10 cellular contexts compared by ENCODE assay signal in the genomic region with DNA sequence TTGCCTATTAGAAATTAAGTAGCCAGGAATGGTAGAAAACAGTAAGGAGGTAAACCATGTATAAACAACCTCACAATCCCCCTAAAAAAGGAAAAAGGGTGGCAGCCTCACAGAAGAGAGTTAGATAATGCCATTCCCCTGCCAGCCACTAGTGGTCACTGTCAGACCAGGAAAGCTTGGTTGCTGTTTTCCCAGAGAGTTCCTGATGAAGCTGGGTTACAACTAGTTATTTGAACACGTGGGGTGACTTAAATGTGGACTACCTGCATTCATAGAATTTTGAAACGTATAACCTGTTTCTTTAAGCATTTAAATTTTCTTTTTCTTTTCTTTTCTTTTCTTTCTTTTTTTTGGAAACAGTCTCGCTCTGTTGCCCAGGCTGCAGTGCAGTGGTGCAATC. TPM values are rescaled to one million over a fixed set of nuclear protein-coding genes. Genes with fewer than 3 reads are reported as not detected.
A peak's percentile ranks its signal among the peaks of the same experiment; 100 is the strongest.
DNase-seq lines count a peak whose midpoint lies in the region; ATAC-seq and TF ChIP-seq lines count a peak whose summit lies in the region.
"Had no signal": no experiment of that assay in that cellular context is flagged by ENCODE, and none has a peak within 500 bp of the region (broad histone marks: within the 10 kb centered on the region; RNA-seq: fewer than 3 reads in every experiment).

No MANE protein-coding gene starts in this region.

- H3K4me3 ChIP-seq in heart left ventricle (no peak overlapping the region), right atrium auricular region (no peak overlapping the region), PC-3 (ENCODE audit: low read length) (no peak overlapping the region), fibroblast of villous mesenchyme (ENCODE audit: low read depth, low read length) (no peak overlapping the region), upper lobe of right lung (no peak overlapping the region)

- H3K79me2 ChIP-seq in PC-3 (ENCODE audit: low read length): peaks cover 64% of the 10 kb centered on the region

- CTCF ChIA-PET in PC-3 (lab: Charles Lee): interaction anchor here (0.6 to 1.0 kb wide), 2 partner anchors 19 to 59 kb away, joined by 3 to 5 read pairs; no protein-coding TSS in a partner anchor

- ATAC-seq in heart left ventricle (no peak), PC-3 (no peak), upper lobe of right lung (no peak), HG02884 (IDR thresholded peaks at IDR 0.05; ENCODE audit: unreplicated experiment) (no peak), GM21360 (IDR thresholded peaks at IDR 0.05; ENCODE audit: unreplicated experiment) (no peak)
- ATAC-seq: left colon had no signal

- DNase-seq in heart left ventricle (no peak), right atrium auricular region (ENCODE audit: low spot score) (no peak), PC-3 (no peak), fibroblast of villous mesenchyme (ENCODE audit: low read depth) (no peak), upper lobe of right lung (no peak), NCI-H2029 (lab: John Stamatoyannopoulos, UW) (no peak)
- DNase-seq: activated naive CD8-positive, alpha-beta T cell treated with anti-CD3 and anti-CD28 coated beads, Interleukin-2, amount 10 ng/mL, durations not matched to agents 7 days and 5 days; left colon had no signal

- no peak for TF ChIP-seq POLR2A in heart left ventricle (IDR thresholded peaks at IDR 0.05)

- H3K4me1 ChIP-seq in heart left ventricle (peaks cover 5 to 36% (median 12%) of the 10 kb centered on the region in 12 donors), right atrium auricular region (peaks cover 0 to 29% of the 10 kb centered on the region in 2 donors), PC-3 (ENCODE audit: insufficient read depth, low read length) (peaks cover 20% of the 10 kb centered on the region), upper lobe of right lung (peaks cover 12% of the 10 kb centered on the region)

- no peaks in the 10 kb centered on the region for H3F3A ChIP-seq in PC-3 (ENCODE audit: low read length, unreplicated experiment)

- H3K27me3 ChIP-seq in heart left ventricle (peaks cover 0 to 17% (median 0%) of the 10 kb centered on the region in 9 donors), right atrium auricular region (no peaks in the 10 kb centered on the region), PC-3 (ENCODE audit: low read length) (no peaks in the 10 kb centered on the region), upper lobe of right lung (peaks cover 5% of the 10 kb centered on the region)

- intact Hi-C loops in heart left ventricle (cut with DNase I): no loop called here
- intact Hi-C loops in PC-3 (cut with micrococcal nuclease): no loop called here
- intact Hi-C loops in upper lobe of right lung (cut with DNase I): no loop called here

- H3K27ac ChIP-seq in heart left ventricle (no peak overlapping the region), right atrium auricular region (no peak overlapping the region), PC-3 (ENCODE audit: low read length) (no peak overlapping the region), upper lobe of right lung (no peak overlapping the region)

- TF ChIP-seq CTCF in heart left ventricle (IDR thresholded peaks at IDR 0.05): peak; percentile 40 to 64 (median 54)
- peak in 1 of 2 donors; percentile 65 for TF ChIP-seq CTCF in right atrium auricular region (IDR thresholded peaks at IDR 0.05)
- TF ChIP-seq CTCF in PC-3 (conservative IDR thresholded peaks at IDR 0.05; ENCODE audit: low read depth, low read length): peak; percentile 93
- TF ChIP-seq CTCF in fibroblast of villous mesenchyme (IDR thresholded peaks at IDR 0.05; ENCODE audit: insufficient read depth, low read depth, low read length): peak; percentile 63
- TF ChIP-seq CTCF in upper lobe of right lung (IDR thresholded peaks at IDR 0.05): peak; percentile 72

- H4K20me1 ChIP-seq in PC-3 (ENCODE audit: low read length): peaks cover 38% of the 10 kb centered on the region

- no peak overlapping the region for H2AFZ ChIP-seq in PC-3 (ENCODE audit: low read length)

- no TSS peak for BruUV-seq in PC-3 (replicated peaks; lab: Mats Ljungman, UMichigan)

- POLR2A ChIA-PET in PC-3 (lab: Charles Lee; ENCODE audit: unreplicated experiment): no interaction called here

- peaks cover 0 to 16% (median 6%) of the 10 kb centered on the region in 12 donors for H3K9me3 ChIP-seq in heart left ventricle
- H3K9me3 ChIP-seq in right atrium auricular region: peaks cover 0 to 9% of the 10 kb centered on the region in 2 donors
- H3K9me3 ChIP-seq in PC-3 (ENCODE audit: low read length): 0 out of 2 replicates have a peak, but pooled peaks cover 6% of the 10 kb centered on the region
- no peaks in the 10 kb centered on the region for H3K9me3 ChIP-seq in upper lobe of right lung

- peaks cover 0 to 22% (median 14%) of the 10 kb centered on the region in 9 donors for H3K36me3 ChIP-seq in heart left ventricle
- peaks cover 8% of the 10 kb centered on the region for H3K36me3 ChIP-seq in right atrium auricular region
- peaks cover 35% of the 10 kb centered on the region for H3K36me3 ChIP-seq in PC-3 (ENCODE audit: low read depth, low read length)
- peaks cover 7% of the 10 kb centered on the region for H3K36me3 ChIP-seq in upper lobe of right lung

- no peak overlapping the region for H3K4me2 ChIP-seq in PC-3 (ENCODE audit: low read length)

- no peaks in the 10 kb centered on the region for H3K9me2 ChIP-seq in PC-3 (replicated peaks; ENCODE audit: low read length)

- no peak overlapping the region for H3K9ac ChIP-seq in PC-3 (ENCODE audit: low read length)

- 82 to 93% (median 90%) methylated on average over 3 of the region's 3 CpGs for WGBS in heart left ventricle, 4 donors

RNA-seq across cellular contexts. Expression of gene GPRC5C, which starts 5.8 kb away (rescaled TPM):
- total RNA-seq in heart left ventricle (10 to 100 TPM; 22.2 to 59.9 (median 39.2) TPM), right atrium auricular region (10 to 100 TPM; 39.0 to 48.0 TPM), PC-3 (2014; rRNA removed) (209 and 210 TPM in 2 replicates), fibroblast of villous mesenchyme (0.43 and 1.3 TPM in 2 replicates), upper lobe of right lung (48.6 TPM)
- 10 to 100 TPM; 28.5 to 35.3 TPM for polyA plus RNA-seq in heart left ventricle
- total RNA-seq: activated naive CD8-positive, alpha-beta T cell treated with anti-CD3 and anti-CD28 coated beads, Interleukin-2, amount 10 ng/mL, durations not matched to agents 7 days and 5 days had no signal

RNA-seq across cellular contexts. Expression of gene CD300A, which starts 28.7 kb away (rescaled TPM):
- total RNA-seq in heart left ventricle: 10 to 100 TPM in 1 of 9 donors, 1 to 10 TPM in 6, under 1 TPM in 2; 0.64 to 23.2 (median 1.8) TPM
- polyA plus RNA-seq in heart left ventricle: 1 to 10 TPM in 1 of 2 donors, under 1 TPM in 1; 0.72 to 1.5 TPM
- 1 to 10 TPM; 2.0 to 7.8 TPM for total RNA-seq in right atrium auricular region
- not detected in 2 replicates for total RNA-seq in PC-3 (2014; rRNA removed)
- total RNA-seq in fibroblast of villous mesenchyme: not detected in 2 replicates
- total RNA-seq in upper lobe of right lung: 17.5 TPM

Comparison
In these comparisons a context has a peak if more than half of its experiments do, and no peak if none do; other contexts are left out.
1. RNA of gene GPRC5C, which starts 5.8 kb away (total RNA-seq): 209 to 210 TPM in PC-3, 48.6 TPM in upper lobe of right lung (single experiment), 39.0 to 48.0 TPM in right atrium auricular region and 22.2 to 59.9 TPM in heart left ventricle; 0.43 to 1.3 TPM in fibroblast of villous mesenchyme; every median in the first group is over 10 times any median in the second.